Comparison of ENCODE assay signal across 18 cellular contexts in genomic region chr17:51133365-51133764, GRCh38. TPM values are rescaled to one million over a fixed set of nuclear protein-coding genes. Genes with fewer than 3 reads are reported as not detected.
DNase-seq lines count a peak whose midpoint lies in the region; ATAC-seq, FAIRE-seq and TF ChIP-seq lines count a peak whose summit lies in the region.
"Had no signal": no experiment of that assay in that cellular context is flagged by ENCODE, and none has a peak within 500 bp of the region (broad histone marks: within the 10 kb centered on the region; RNA-seq: fewer than 3 reads in every experiment).

No MANE protein-coding gene starts in this region.

- no peak overlapping the region for H2BK120ac ChIP-seq in IMR-90 (ENCODE audit: low read depth, low read length)

- peaks cover 24% of the 10 kb centered on the region for H3K4me1 Mint-ChIP-seq in Calu3 (ENCODE audit: low read depth, unreplicated experiment)

- in situ Hi-C loops in IMR-90 (cut with MboI; ENCODE audit: low sequenced_read_pairs): no loop called here

- H3K79me2 ChIP-seq in endothelial cell of umbilical vein (ENCODE audit: control insufficient read depth, insufficient read depth, low read length) (no peaks in the 10 kb centered on the region), osteoblast (ENCODE audit: insufficient read depth, low read length) (no peaks in the 10 kb centered on the region)

- intact Hi-C loops in Calu3 (cut with micrococcal nuclease; ENCODE audit: unreplicated experiment): no loop called here
- intact Hi-C loops in IMR-90 (cut with micrococcal nuclease): no loop called here
- intact Hi-C loops in endothelial cell of umbilical vein (cut with micrococcal nuclease): loop anchor here (1.0 kb wide), 2 partner anchors 12 to 20 kb away; partner anchors contain the start of gene NME1
- intact Hi-C loops in dorsolateral prefrontal cortex (cut with DNase I): no loop called here

- no peak overlapping the region for H4K8ac ChIP-seq in IMR-90 (ENCODE audit: low read depth in 2 of 2, low read length in 2 of 2)

- no peaks in the 10 kb centered on the region for H4K20me1 ChIP-seq in IMR-90 (ENCODE audit: insufficient read depth, low read length)
- no peaks in the 10 kb centered on the region for H4K20me1 ChIP-seq in endothelial cell of umbilical vein (replicated peaks; ENCODE audit: control insufficient read depth, extremely low read depth, insufficient read depth, low read length)
- no peaks in the 10 kb centered on the region for H4K20me1 ChIP-seq in osteoblast (ENCODE audit: insufficient read depth, low read length)

- peak overlapping the region; percentile 49 for H3K27ac Mint-ChIP-seq in Calu3 (ENCODE audit: unreplicated experiment)

- ATAC-seq in IMR-90 (ENCODE audit: low read depth) (no peak), GM18907 (IDR thresholded peaks at IDR 0.05; ENCODE audit: unreplicated experiment) (no peak)

- H3K9me3 ChIP-seq in IMR-90 (ENCODE audit: control insufficient read depth, insufficient read depth, low read length) (no peaks in the 10 kb centered on the region), endothelial cell of umbilical vein (replicated peaks; ENCODE audit: control insufficient read depth, insufficient read depth, low read length) (no peaks in the 10 kb centered on the region), osteoblast (ENCODE audit: low read depth, low read length) (no peaks in the 10 kb centered on the region)
- H3K9me3 ChIP-seq: mucosa of descending colon, sigmoid colon, uterus had no signal

- no peak for FAIRE-seq in endothelial cell of umbilical vein (lab: Jason Lieb, UNC)

- H3K9ac ChIP-seq in IMR-90 (ENCODE audit: low read depth, low read length) (no peak overlapping the region), endothelial cell of umbilical vein (replicated peaks; ENCODE audit: extremely low read depth, insufficient read depth, low read length) (peak overlapping the region; percentile 38)

- H3K4ac ChIP-seq in IMR-90 (ENCODE audit: low read depth, low read length): no peak overlapping the region

- H3K79me1 ChIP-seq in IMR-90 (ENCODE audit: low read depth in 1 of 2, low read length in 2 of 2): no peaks in the 10 kb centered on the region

- no peak overlapping the region for H3K4me2 ChIP-seq in IMR-90 (ENCODE audit: low read depth, low read length)
- H3K4me2 ChIP-seq in endothelial cell of umbilical vein (ENCODE audit: insufficient read depth, low read length): peak overlapping the region; percentile 72
- H3K4me2 ChIP-seq in osteoblast (ENCODE audit: insufficient read depth, low read length): peak overlapping the region; percentile 1

- no peak overlapping the region for H2AFZ ChIP-seq in IMR-90 (replicated peaks; ENCODE audit: low read length, poor library complexity)
- peak overlapping the region; percentile 12 for H2AFZ ChIP-seq in endothelial cell of umbilical vein (ENCODE audit: low read depth, low read length)
- H2AFZ ChIP-seq in osteoblast (ENCODE audit: low read length): peak overlapping the region; percentile 71

- TF ChIP-seq POLR2A in IMR-90 (IDR thresholded peaks at IDR 0.05; ENCODE audit: low read depth, low read length) (no peak), endothelial cell of umbilical vein (IDR thresholded peaks at IDR 0.05; ENCODE audit: low read depth, low read length) (no peak)

- DNase-seq in Calu3 (no peak), IMR-90 (no peak), endothelial cell of umbilical vein (ENCODE audit: low read depth, low spot score) (no peak), osteoblast (ENCODE audit: insufficient read length, low spot score, missing footprints) (peak; percentile 52), dorsolateral prefrontal cortex (no peak), DMS79 treated with DMSO at 0.1 percent for 48 hours (lab: John Stamatoyannopoulos, UW) (no peak), pons (ENCODE audit: low spot score) (no peak)
- DNase-seq: activated CD4-positive, alpha-beta T cell treated with anti-CD3 and anti-CD28 coated beads for 48 hours; activated effector memory CD4-positive, alpha-beta T cell treated with Interleukin-2 at 50 U/mL for 16 hours; COR-L47; mucosa of descending colon; NCI-H1105; NCI-H2081 treated with DMSO at 0.1 percent for 48 hours; NCI-H774; sigmoid colon; stimulated activated CD4-positive, alpha-beta T cell treated with anti-CD3 and anti-CD28 coated beads, Interleukin-1b, Interleukin-23, amount 100 ng/mL, for 48 hours; uterus had no signal

- H3K27me3 ChIP-seq in IMR-90 (ENCODE audit: control insufficient read depth, insufficient read depth, low read length) (no peaks in the 10 kb centered on the region), endothelial cell of umbilical vein (ENCODE audit: control insufficient read depth in 2 of 2, insufficient read depth in 2 of 2, low read length in 2 of 2) (no peaks in the 10 kb centered on the region), osteoblast (ENCODE audit: insufficient read depth, low read length) (no peaks in the 10 kb centered on the region), dorsolateral prefrontal cortex (no peaks in the 10 kb centered on the region)
- H3K27me3 ChIP-seq: sigmoid colon, uterus had no signal

- H3K36me3 ChIP-seq in IMR-90 (ENCODE audit: control insufficient read depth, insufficient read depth, low read length): no peaks in the 10 kb centered on the region
- H3K36me3 ChIP-seq in endothelial cell of umbilical vein (ENCODE audit: control insufficient read depth in 2 of 2, extremely low read depth in 1 of 2, insufficient read depth in 2 of 2, low read length in 2 of 2): no peaks in the 10 kb centered on the region
- no peaks in the 10 kb centered on the region for H3K36me3 ChIP-seq in osteoblast (ENCODE audit: insufficient read depth, low read length)
- H3K36me3 ChIP-seq: sigmoid colon, uterus had no signal

- no peak overlapping the region for H3K23ac ChIP-seq in IMR-90 (ENCODE audit: low read depth, low read length)

- no peaks in the 10 kb centered on the region for H3K9me3 Mint-ChIP-seq in Calu3 (ENCODE audit: low read depth, unreplicated experiment)

- H3K56ac ChIP-seq in IMR-90 (ENCODE audit: extremely low read depth, insufficient read depth, low read length): no peak overlapping the region

- H3K4me3 Mint-ChIP-seq in Calu3 (ENCODE audit: low read depth, unreplicated experiment): no peak overlapping the region

- CTCF ChIA-PET in Calu3 (lab: Charles Lee) (interaction anchor here (1.1 kb wide), 1 partner anchor 12 kb away, joined by 3 read pairs; no protein-coding TSS in a partner anchor), IMR-90 (lab: Yijun Ruan, JAX) (no interaction called here), endothelial cell of umbilical vein (lab: Charles Lee) (interaction anchor here (1.1 to 2.5 kb wide), 3 partner anchors 20 to 93 kb away, joined by 3 to 12 read pairs (median 4); partner anchors contain the start of gene NME1)

- H4K5ac ChIP-seq in IMR-90 (ENCODE audit: low read depth, low read length): no peak overlapping the region

- H3K27me3 Mint-ChIP-seq in Calu3 (ENCODE audit: unreplicated experiment): no peaks in the 10 kb centered on the region

- no peak for TF ChIP-seq RAD21 in IMR-90 (IDR thresholded peaks at IDR 0.05; ENCODE audit: low read length)

- H3K36me3 Mint-ChIP-seq in Calu3 (ENCODE audit: insufficient read depth, unreplicated experiment): no peaks in the 10 kb centered on the region

- TF ChIP-seq CTCF in Calu3 (IDR thresholded peaks at IDR 0.05; ENCODE audit: unreplicated experiment) (no peak), IMR-90 (conservative IDR thresholded peaks at IDR 0.05; ENCODE audit: low read depth, low read length) (no peak), endothelial cell of umbilical vein (IDR thresholded peaks at IDR 0.05; ENCODE audit: extremely low read depth in 1 of 2, insufficient read depth in 1 of 2, low read depth in 1 of 2, low read length in 2 of 2) (no peak), osteoblast (IDR thresholded peaks at IDR 0.05; ENCODE audit: extremely low read depth, low read depth, low read length) (no peak), dorsolateral prefrontal cortex (IDR thresholded peaks at IDR 0.05 in 54 of 56, conservative IDR thresholded peaks at IDR 0.05 in 2 of 56; ENCODE audit: low read depth in 1 of 56, partially characterized antibody in 56 of 56) (no peak)

- H3K27ac ChIP-seq in IMR-90 (ENCODE audit: insufficient read depth, low read length) (no peak overlapping the region), endothelial cell of umbilical vein (ENCODE audit: insufficient read depth, low read depth, low read length) (peak overlapping the region; percentile 82), osteoblast (ENCODE audit: low read depth, low read length) (peak overlapping the region; percentile 27), dorsolateral prefrontal cortex (no peak overlapping the region)
- H3K27ac ChIP-seq: uterus had no signal

- BruUV-seq in Calu3 (replicated peaks; lab: Mats Ljungman, UMichigan): no TSS peak
- BruUV-seq in IMR-90 (replicated peaks; lab: Mats Ljungman, UMichigan): no TSS peak
- BruUV-seq in endothelial cell of umbilical vein (replicated peaks; lab: Mats Ljungman, UMichigan): TSS peak; percentile 91

- no peak overlapping the region for H2AK5ac ChIP-seq in IMR-90 (ENCODE audit: low read depth, low read length)

- H3K4me1 ChIP-seq in IMR-90 (ENCODE audit: control insufficient read depth, insufficient read depth, low read length) (no peaks in the 10 kb centered on the region), endothelial cell of umbilical vein (ENCODE audit: control insufficient read depth, extremely low read depth, insufficient read depth, low read length) (peaks cover 23% of the 10 kb centered on the region), osteoblast (ENCODE audit: insufficient read depth, low read length) (peaks cover 8% of the 10 kb centered on the region)
- H3K4me1 ChIP-seq: sigmoid colon, uterus had no signal

- H2BK20ac ChIP-seq in IMR-90 (ENCODE audit: low read depth, low read length): no peak overlapping the region

- dilution Hi-C loops in IMR-90 (cut with HindIII; ENCODE audit: low sequenced_read_pairs, unreplicated experiment): no loop called here
- dilution Hi-C loops in endothelial cell of umbilical vein (cut with MboI; ENCODE audit: extremely low pct_ligation_motif_present, low sequenced_read_pairs): no loop called here

- H2BK15ac ChIP-seq in IMR-90 (ENCODE audit: low read depth, low read length): no peak overlapping the region

- WGBS in IMR-90 (ENCODE audit: extremely low coverage in 2 of 2, insufficient read length in 1 of 2), 2 experiments: no CpG with 5 or more reads among the region's 2 CpGs

- H3K9me1 ChIP-seq in IMR-90 (ENCODE audit: insufficient read depth, low read length): no peaks in the 10 kb centered on the region
- H3K9me1 ChIP-seq in endothelial cell of umbilical vein (replicated peaks; ENCODE audit: control insufficient read depth, extremely low read depth, insufficient read depth, low read length): no peaks in the 10 kb centered on the region

- 0 out of 2 replicates have a peak overlapping the region, but pooled peaks have one; percentile 23 for H3K14ac ChIP-seq in IMR-90 (replicated peaks; ENCODE audit: low read depth, low read length)

- no peak overlapping the region for H4K91ac ChIP-seq in IMR-90 (ENCODE audit: insufficient read depth, low read depth, low read length)

- H3K18ac ChIP-seq in IMR-90 (ENCODE audit: low read depth, low read length): no peak overlapping the region

- no peak overlapping the region for H3K4me3 ChIP-seq in IMR-90 (ENCODE audit: insufficient read depth, low read depth, low read length)
- no peak overlapping the region for H3K4me3 ChIP-seq in endothelial cell of umbilical vein (replicated peaks in 1 of 3; ENCODE audit: insufficient read depth in 1 of 3, low read depth in 1 of 3, low read length in 3 of 3)
- H3K4me3 ChIP-seq in osteoblast (ENCODE audit: insufficient read depth, low read length): no peak overlapping the region
- H3K4me3 ChIP-seq in dorsolateral prefrontal cortex: no peak overlapping the region
- H3K4me3 ChIP-seq: mucosa of descending colon, sigmoid colon, uterus had no signal

- H2AK9ac ChIP-seq in IMR-90 (replicated peaks; ENCODE audit: low read depth, low read length, poor library complexity): no peak overlapping the region

- POLR2A ChIA-PET in IMR-90 (lab: Charles Lee; ENCODE audit: unreplicated experiment) (no interaction called here), endothelial cell of umbilical vein (lab: Charles Lee) (no interaction called here)

- no peak overlapping the region for H2BK5ac ChIP-seq in IMR-90 (ENCODE audit: low read depth, low read length, poor library complexity, severe bottlenecking)

RNA-seq across cellular contexts. Expression of gene SPAG9, which starts 12.7 kb away (rescaled TPM):
- total RNA-seq in Calu3 (2022): 126 and 129 TPM in 2 replicates
- total RNA-seq in IMR-90 (2012; rRNA removed): 75.5 and 93.9 TPM in 2 replicates
- polyA plus RNA-seq in IMR-90 (2012; rRNA removed): 20.6 and 26.7 TPM in 2 replicates
- polyA plus RNA-seq in IMR-90 (2012; cell fraction: cytosol; rRNA removed): 4.7 and 6.2 TPM in 2 replicates
- polyA plus RNA-seq in IMR-90 (2012; cell fraction: nucleus; rRNA removed; ENCODE audit: low replicate concordance): 14.2 and 68.3 TPM in 2 replicates
- total RNA-seq in endothelial cell of umbilical vein: 73.5 and 75.0 TPM in 2 replicates
- 13.1 and 16.5 TPM in 2 replicates for polyA plus RNA-seq in endothelial cell of umbilical vein
- 13.7 and 15.8 TPM in 2 replicates for polyA plus RNA-seq in endothelial cell of umbilical vein (2011; cell fraction: cytosol; rRNA removed)
- 88.6 and 102 TPM in 2 replicates for polyA plus RNA-seq in endothelial cell of umbilical vein (2011; cell fraction: nucleus; rRNA removed)
- polyA plus RNA-seq in endothelial cell of umbilical vein (2012): 54.2 and 63.3 TPM in 2 replicates
- polyA minus RNA-seq in endothelial cell of umbilical vein: 80.7 and 108 TPM in 2 replicates
- polyA minus RNA-seq in endothelial cell of umbilical vein (2011; cell fraction: cytosol; rRNA and poly(A)+ RNA removed): 26.9 TPM
- polyA minus RNA-seq in endothelial cell of umbilical vein (2011; cell fraction: nucleus; rRNA and poly(A)+ RNA removed): 99.5 and 126 TPM in 2 replicates
- total RNA-seq in osteoblast: 175 and 192 TPM in 2 replicates
- total RNA-seq in dorsolateral prefrontal cortex: 100 to 1,000 TPM; 177 to 522 (median 260) TPM

RNA-seq across cellular contexts. Expression of gene NME1, which starts 20.0 kb away (rescaled TPM):
- total RNA-seq in Calu3 (2022) (351 and 365 TPM in 2 replicates), IMR-90 (2012; rRNA removed) (261 and 312 TPM in 2 replicates), endothelial cell of umbilical vein (214 and 215 TPM in 2 replicates), osteoblast (53.6 and 58.6 TPM in 2 replicates), dorsolateral prefrontal cortex (100 to 1,000 TPM in 28 of 120 experiments, 10 to 100 TPM in 92; 27.3 to 129 (median 82.4) TPM)
- polyA plus RNA-seq in IMR-90 (2012; rRNA removed) (311 and 365 TPM in 2 replicates), endothelial cell of umbilical vein (266 and 326 TPM in 2 replicates)
- polyA plus RNA-seq in IMR-90 (2012; cell fraction: cytosol; rRNA removed): 294 and 458 TPM in 2 replicates
- polyA plus RNA-seq in IMR-90 (2012; cell fraction: nucleus; rRNA removed; ENCODE audit: low replicate concordance): 76.8 and 195 TPM in 2 replicates
- 315 and 403 TPM in 2 replicates for polyA plus RNA-seq in endothelial cell of umbilical vein (2011; cell fraction: cytosol; rRNA removed)
- polyA plus RNA-seq in endothelial cell of umbilical vein (2011; cell fraction: nucleus; rRNA removed): 134 and 163 TPM in 2 replicates
- polyA plus RNA-seq in endothelial cell of umbilical vein (2012): 222 and 302 TPM in 2 replicates
- 106 and 107 TPM in 2 replicates for polyA minus RNA-seq in endothelial cell of umbilical vein
- polyA minus RNA-seq in endothelial cell of umbilical vein (2011; cell fraction: cytosol; rRNA and poly(A)+ RNA removed): 75.4 TPM
- 18.8 and 21.3 TPM in 2 replicates for polyA minus RNA-seq in endothelial cell of umbilical vein (2011; cell fraction: nucleus; rRNA and poly(A)+ RNA removed)

RNA-seq across cellular contexts. Expression of gene NME2, which starts 32.8 kb away (rescaled TPM):
- total RNA-seq in Calu3 (2022): 944 and 1,060 TPM in 2 replicates
- total RNA-seq in IMR-90 (2012; rRNA removed): 824 and 863 TPM in 2 replicates
- 912 and 1,059 TPM in 2 replicates for polyA plus RNA-seq in IMR-90 (2012; rRNA removed)
- 1,086 and 1,531 TPM in 2 replicates for polyA plus RNA-seq in IMR-90 (2012; cell fraction: cytosol; rRNA removed)
- 335 and 521 TPM in 2 replicates for polyA plus RNA-seq in IMR-90 (2012; cell fraction: nucleus; rRNA removed; ENCODE audit: low replicate concordance)
- 555 and 565 TPM in 2 replicates for total RNA-seq in endothelial cell of umbilical vein
- 677 and 833 TPM in 2 replicates for polyA plus RNA-seq in endothelial cell of umbilical vein
- polyA plus RNA-seq in endothelial cell of umbilical vein (2011; cell fraction: cytosol; rRNA removed): 796 and 815 TPM in 2 replicates
- polyA plus RNA-seq in endothelial cell of umbilical vein (2011; cell fraction: nucleus; rRNA removed): 217 and 247 TPM in 2 replicates
- 900 and 1,058 TPM in 2 replicates for polyA plus RNA-seq in endothelial cell of umbilical vein (2012)
- polyA minus RNA-seq in endothelial cell of umbilical vein: 187 and 204 TPM in 2 replicates
- polyA minus RNA-seq in endothelial cell of umbilical vein (2011; cell fraction: cytosol; rRNA and poly(A)+ RNA removed): 242 TPM
- polyA minus RNA-seq in endothelial cell of umbilical vein (2011; cell fraction: nucleus; rRNA and poly(A)+ RNA removed): 34.2 and 52.2 TPM in 2 replicates
- 512 and 524 TPM in 2 replicates for total RNA-seq in osteoblast
- total RNA-seq in dorsolateral prefrontal cortex: 100 to 1,000 TPM in 119 of 120 experiments, 10 to 100 TPM in 1; 99.4 to 250 (median 169) TPM

Comparison
In these comparisons a context has a peak if more than half of its experiments do, and no peak if none do; other contexts are left out.
1. H3K27ac ChIP-seq: peak in endothelial cell of umbilical vein (single experiment) and osteoblast (single experiment); none in IMR-90 (single experiment) and dorsolateral prefrontal cortex (0 of 59).